ENCODE assay signal across 1 cellular context in the genomic region with DNA sequence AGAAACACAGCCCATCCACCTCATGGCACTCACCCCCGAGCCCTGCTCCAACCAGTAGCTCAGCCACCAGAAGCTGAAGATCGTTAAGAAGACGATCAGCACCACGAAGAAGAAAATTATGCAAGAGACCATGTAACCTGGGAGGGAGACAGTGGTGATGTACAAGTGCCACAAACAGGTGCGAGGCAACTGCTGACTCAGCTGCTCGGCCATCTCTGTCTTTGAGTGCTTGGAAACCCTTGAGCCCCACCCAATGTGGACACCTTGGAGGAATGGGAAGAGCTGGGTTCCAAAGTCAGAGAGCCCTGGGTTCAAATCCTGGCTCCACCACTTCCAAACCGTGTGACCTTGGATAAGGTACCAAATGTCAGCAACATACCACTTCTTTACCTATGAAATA.
TF ChIP-seq lines count a peak whose summit lies in the region.

No MANE protein-coding gene starts in this region.

TF ChIP-seq in HepG2, 621 proteins besides CTCF, POLR2A, EP300 and RAD21:
- TF ChIP-seq ZNF605 (CRISPR knock-in tag; IDR thresholded peaks at IDR 0.05) (no peak), MAFK (conservative IDR thresholded peaks at IDR 0.05 in 1 of 2, IDR thresholded peaks at IDR 0.05 in 1 of 2; ENCODE audit: low read length in 2 of 2) (peak; percentile 76 to 86), MAFF (IDR thresholded peaks at IDR 0.05; ENCODE audit: low read depth, low read length) (peak; percentile 65)
